Comparison of ENCODE assay signal across 28 cellular contexts in genomic region chr3:197532388-197532787, GRCh38.
"Had no signal": no experiment of that assay in that cellular context is flagged by ENCODE, and none has a peak within 500 bp of the region (broad histone marks: within the 10 kb centered on the region; RNA-seq: fewer than 3 reads in every experiment).

No MANE protein-coding gene starts in this region.

- H3K4me1 ChIP-seq: heart left ventricle, lower lobe of right lung, parathyroid adenoma, right atrium auricular region, right lobe of liver, stomach, testis, thyroid gland, transverse colon, upper lobe of left lung, vagina had no signal

- H3K27ac Mint-ChIP-seq: immature natural killer cell; mesothelial cell of epicardium; natural killer cell; progenitor cell of endocrine pancreas; stimulated activated naive B cell treated with anti-CD40 and anti-IgM and Interleukin-4, amounts not matched to agents 10 μg/mL and 1 μg/mL and 100 μg/mL, for 72 hours had no signal

- H3K9me3 Mint-ChIP-seq: immature natural killer cell; mesothelial cell of epicardium; naive B cell; natural killer cell; stimulated activated naive B cell treated with anti-CD40 and anti-IgM and Interleukin-4, amounts not matched to agents 10 μg/mL and 1 μg/mL and 100 μg/mL, for 72 hours had no signal

- H3K27me3 Mint-ChIP-seq: naive B cell; progenitor cell of endocrine pancreas; stimulated activated naive B cell treated with anti-CD40 and anti-IgM and Interleukin-4, amounts not matched to agents 10 μg/mL and 1 μg/mL and 100 μg/mL, for 72 hours had no signal

- DNase-seq: heart left ventricle; hypothalamus; immature natural killer cell; lower lobe of right lung; mammary epithelial cell; mesenchymal stem cell; naive B cell; natural killer cell; nucleus accumbens; right lobe of liver; stimulated activated CD4-positive, alpha-beta T cell treated with anti-CD3 and anti-CD28 coated beads, Interleukin-12 subunit alpha, Interleukin-12 subunit beta, amount 100 ng/mL, for 4 hours; stimulated activated CD4-positive, alpha-beta T cell treated with anti-CD3 and anti-CD28 coated beads, Interleukin-15, amount 100 ng/mL, for 24 hours; stimulated activated CD4-positive, alpha-beta T cell treated with anti-CD3 and anti-CD28 coated beads, Interleukin-2, amount 100 ng/mL, for 24 hours; stimulated activated CD4-positive, alpha-beta T cell treated with anti-CD3 and anti-CD28 coated beads, Interleukin-4, amount 100 ng/mL, for 1 hour; stimulated activated naive B cell treated with anti-CD40 and anti-IgM and Interleukin-4, amounts not matched to agents 10 μg/mL and 1 μg/mL and 100 μg/mL, for 72 hours; stimulated activated naive CD8-positive, alpha-beta T cell treated with anti-CD3 and anti-CD28 coated beads, Interleukin-15, Interleukin-2, amounts not matched to agents 100 U/mL and 50 U/mL, for 24 hours; stomach; testis; thyroid gland; transverse colon; upper lobe of left lung had no signal

- H3K27me3 ChIP-seq: heart left ventricle, left lung, right atrium auricular region, right lobe of liver, stomach, testis, thyroid gland, transverse colon, upper lobe of left lung, vagina had no signal

- H3K9me3 ChIP-seq: heart left ventricle, left lung, lower lobe of right lung, right atrium auricular region, right lobe of liver, stomach, testis, thyroid gland, transverse colon, upper lobe of left lung, vagina had no signal

- H3K4me1 Mint-ChIP-seq: immature natural killer cell; mesothelial cell of epicardium; natural killer cell; stimulated activated naive B cell treated with anti-CD40 and anti-IgM and Interleukin-4, amounts not matched to agents 10 μg/mL and 1 μg/mL and 100 μg/mL, for 72 hours had no signal

- H3K36me3 ChIP-seq: right atrium auricular region, thyroid gland, upper lobe of left lung, vagina had no signal

- ATAC-seq: heart left ventricle; left lung; natural killer cell; stimulated activated naive B cell treated with anti-CD40 and anti-IgM and Interleukin-4, amounts not matched to agents 10 μg/mL and 1 μg/mL and 100 μg/mL, for 72 hours; stimulated activated naive CD8-positive, alpha-beta T cell treated with anti-CD3 and anti-CD28 coated beads, Interleukin-15, Interleukin-2, amounts not matched to agents 100 U/mL and 50 U/mL, for 24 hours had no signal

- H3K4me3 Mint-ChIP-seq: immature natural killer cell; mesothelial cell of epicardium; naive B cell; natural killer cell; stimulated activated naive B cell treated with anti-CD40 and anti-IgM and Interleukin-4, amounts not matched to agents 10 μg/mL and 1 μg/mL and 100 μg/mL, for 72 hours had no signal

- H3K4me3 ChIP-seq: heart left ventricle, left lung, lower lobe of right lung, right atrium auricular region, right lobe of liver, smooth muscle cell, stomach, testis, thyroid gland, transverse colon, upper lobe of left lung, vagina had no signal

- H3K27ac ChIP-seq: heart left ventricle, lower lobe of right lung, parathyroid adenoma, right atrium auricular region, right lobe of liver, stomach, testis, thyroid gland, transverse colon, upper lobe of left lung, vagina had no signal

- H3K36me3 Mint-ChIP-seq: mesothelial cell of epicardium had no signal
